Comparison of ENCODE assay signal across 17 cellular contexts in genomic region chr7:38465946-38466345, GRCh38.
"Had no signal": no experiment of that assay in that cellular context is flagged by ENCODE, and none has a peak within 500 bp of the region (broad histone marks: within the 10 kb centered on the region; RNA-seq: fewer than 3 reads in every experiment).

No MANE protein-coding gene starts in this region.

- H3K4me3 ChIP-seq: breast epithelium, lower lobe of right lung, pancreas, upper lobe of right lung had no signal

- H3K4me1 ChIP-seq: breast epithelium, lower lobe of right lung, pancreas, upper lobe of right lung had no signal

- DNase-seq: activated CD4-positive, alpha-beta T cell treated with anti-CD3 and anti-CD28 coated beads for 4 hours; activated naive CD4-positive, alpha-beta T cell treated with Interleukin-2 at 50 U/mL for 16 hours; hypothalamus; left cardiac atrium; lower lobe of right lung; midbrain; naive B cell; pancreas; retina; stimulated activated CD4-positive, alpha-beta T cell treated with anti-CD3 and anti-CD28 coated beads, Interleukin-4, amount 100 ng/mL, for 1 hour; stimulated activated CD8-positive, alpha-beta memory T cell treated with anti-CD3 and anti-CD28 coated beads, Interleukin-4, amount 100 ng/mL, for 48 hours; stimulated activated naive CD8-positive, alpha-beta T cell treated with anti-CD3 and anti-CD28 coated beads, Interleukin-15, Interleukin-2, amounts not matched to agents 100 U/mL and 50 U/mL, for 24 hours; T-cell; T1000; upper lobe of right lung; WERI-Rb-1 had no signal

- H3K27ac ChIP-seq: breast epithelium, lower lobe of right lung, pancreas, upper lobe of right lung, WERI-Rb-1 had no signal

- H3K27me3 ChIP-seq: breast epithelium, pancreas, upper lobe of right lung had no signal

- H3K36me3 ChIP-seq: breast epithelium, lower lobe of right lung, pancreas, upper lobe of right lung, WERI-Rb-1 had no signal

- H3K9me3 ChIP-seq: breast epithelium, lower lobe of right lung, pancreas, upper lobe of right lung had no signal

- ATAC-seq: left cardiac atrium; lower lobe of right lung; pancreas; stimulated activated naive CD8-positive, alpha-beta T cell treated with anti-CD3 and anti-CD28 coated beads, Interleukin-15, Interleukin-2, amounts not matched to agents 100 U/mL and 50 U/mL, for 24 hours; T-cell; upper lobe of right lung had no signal
